8 cellular contexts compared by ENCODE assay signal in genomic region chr6:115798229-115798628, GRCh38.
"Had no signal": no experiment of that assay in that cellular context is flagged by ENCODE, and none has a peak within 500 bp of the region (broad histone marks: within the 10 kb centered on the region; RNA-seq: fewer than 3 reads in every experiment).

No MANE protein-coding gene starts in this region.

- H3K27ac ChIP-seq: HL-60, KMS-11 had no signal

- DNase-seq: GOT3, H9, HCEC 1CT, KBM-7 had no signal

- ATAC-seq: HepG2 had no signal

- H3K27me3 Mint-ChIP-seq: IgD-negative memory B cell had no signal

- H3K9me3 Mint-ChIP-seq: H9, IgD-negative memory B cell had no signal

- H3K9ac ChIP-seq: KMS-11 had no signal

- H3K4me3 Mint-ChIP-seq: H9, IgD-negative memory B cell had no signal

- H3K36me3 Mint-ChIP-seq: IgD-negative memory B cell had no signal

- H3K27ac Mint-ChIP-seq: IgD-negative memory B cell had no signal

- H3K4me1 Mint-ChIP-seq: IgD-negative memory B cell had no signal
